14 cellular contexts compared by ENCODE assay signal in genomic region chr6:111159628-111160027, GRCh38.
"Had no signal": no experiment of that assay in that cellular context is flagged by ENCODE, and none has a peak within 500 bp of the region (broad histone marks: within the 10 kb centered on the region; RNA-seq: fewer than 3 reads in every experiment).

No MANE protein-coding gene starts in this region.

- H3K4me1 Mint-ChIP-seq: memory B cell, neural progenitor cell had no signal

- H3K4me3 ChIP-seq: coronary artery, gastroesophageal sphincter, heart left ventricle, left ventricle myocardium inferior, neural progenitor cell, psoas muscle, SK-N-MC had no signal

- ATAC-seq: esophagus mucosa, gastroesophageal sphincter, heart left ventricle, psoas muscle, right cardiac atrium had no signal

- DNase-seq: activated CD4-positive, alpha-beta T cell treated with anti-CD3 and anti-CD28 coated beads, Interleukin-2, amount 10 ng/mL, durations not matched to agents 24 days and 14 days; activated gamma-delta T cell; aorta; brain microvascular endothelial cell; left ventricle myocardium inferior; psoas muscle; right cardiac atrium had no signal

- H3K27me3 ChIP-seq: brain microvascular endothelial cell, gastroesophageal sphincter, heart left ventricle, neural progenitor cell had no signal

- H3K9me3 Mint-ChIP-seq: memory B cell had no signal

- H3K36me3 Mint-ChIP-seq: memory B cell had no signal

- H3K27ac Mint-ChIP-seq: activated CD4-positive, alpha-beta T cell treated with anti-CD3 and anti-CD28 coated beads, Interleukin-2, amount 10 ng/mL, durations not matched to agents 24 days and 14 days; memory B cell; neural progenitor cell had no signal

- H3K27me3 Mint-ChIP-seq: activated CD4-positive, alpha-beta T cell treated with anti-CD3 and anti-CD28 coated beads, Interleukin-2, amount 10 ng/mL, durations not matched to agents 24 days and 14 days had no signal

- H3K27ac ChIP-seq: brain microvascular endothelial cell, coronary artery, gastroesophageal sphincter, heart left ventricle, left ventricle myocardium inferior, neural progenitor cell, psoas muscle, SK-N-MC had no signal

- H3K4me3 Mint-ChIP-seq: activated CD4-positive, alpha-beta T cell treated with anti-CD3 and anti-CD28 coated beads, Interleukin-2, amount 10 ng/mL, durations not matched to agents 24 days and 14 days; memory B cell; neural progenitor cell had no signal
